In the genomic region with DNA sequence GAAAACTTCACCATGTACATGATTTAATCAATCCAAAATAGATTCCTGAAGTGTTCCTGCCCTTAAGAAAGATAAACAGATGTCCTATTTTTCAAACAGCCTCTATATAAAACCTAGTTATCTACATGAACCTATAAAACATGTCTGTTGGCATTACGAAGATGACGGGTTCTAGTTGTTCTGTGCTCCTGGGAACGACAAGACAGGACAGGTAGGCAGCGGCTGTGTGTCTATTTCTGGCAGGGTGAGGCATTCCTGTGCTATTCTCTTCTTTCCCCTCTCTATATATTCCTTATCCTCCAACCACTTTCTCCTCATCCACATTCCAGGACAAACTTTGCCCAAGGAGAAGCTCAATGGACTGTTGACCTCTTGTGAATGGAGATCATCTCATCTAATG, we compare ENCODE assay signal across 19 cellular contexts. TPM values are rescaled to one million over a fixed set of nuclear protein-coding genes. Genes with fewer than 3 reads are reported as not detected.
DNase-seq lines count a peak whose midpoint lies in the region; ATAC-seq and TF ChIP-seq lines count a peak whose summit lies in the region.
"Had no signal": no experiment of that assay in that cellular context is flagged by ENCODE, and none has a peak within 500 bp of the region (broad histone marks: within the 10 kb centered on the region; RNA-seq: fewer than 3 reads in every experiment).

No MANE protein-coding gene starts in this region.

- peak overlapping the region; percentile 53 for H3K27ac ChIP-seq in RWPE2 (ENCODE audit: poor library complexity, severe bottlenecking)

- peak; percentile 89 for ATAC-seq in RWPE2 (ENCODE audit: low read depth)
- peak; percentile 79 for ATAC-seq in esophagus mucosa
- ATAC-seq in activated CD4-positive, CD25-positive, alpha-beta regulatory T cell treated with anti-CD3 and anti-CD28 coated beads, Interleukin-2, amount 50 U/mL, for 24 hours: no peak

- H3K4me1 Mint-ChIP-seq in HFFc6 (ENCODE audit: low read depth) (peaks cover 42% of the 10 kb centered on the region), osteocyte (ENCODE audit: unreplicated experiment) (peaks cover 66% of the 10 kb centered on the region)

- H3K27me3 Mint-ChIP-seq in HFFc6 (ENCODE audit: insufficient read depth): no peaks in the 10 kb centered on the region; the same call in 1 of the 2 replicates
- H3K27me3 Mint-ChIP-seq in osteocyte (ENCODE audit: unreplicated experiment): no peaks in the 10 kb centered on the region

- H3K36me3 ChIP-seq in RWPE2 (ENCODE audit: low read depth): peaks cover 18% of the 10 kb centered on the region

- no peak for DNase-seq in HFFc6
- no peak for DNase-seq in RWPE2 (ENCODE audit: low spot score)
- no peak for DNase-seq in osteocyte (ENCODE audit: extremely low spot score, unreplicated experiment)
- no peak for DNase-seq in UCSD-AML1 (lab: John Stamatoyannopoulos, UW; ENCODE audit: unreplicated experiment)
- no peak for DNase-seq in dermis blood vessel endothelial cell
- DNase-seq: CD4-positive, CD25-positive, alpha-beta regulatory T cell; COR-L47; DMS79 treated with DMSO at 0.1 percent for 48 hours; Karpas-422; NCI-H1417; NCI-H1694 treated with DMSO at 0.1 percent for 48 hours; NCI-H2081 treated with DMSO at 0.1 percent for 48 hours; NCI-H2171 treated with DMSO at 0.1 percent for 48 hours; NCI-H446; NCI-H526; Right ventricle myocardium superior had no signal

- H3K27me3 ChIP-seq in RWPE2 (ENCODE audit: insufficient read depth, poor library complexity, severe bottlenecking): no peaks in the 10 kb centered on the region

- H3K36me3 Mint-ChIP-seq in HFFc6 (ENCODE audit: low read depth) (peaks cover 59% of the 10 kb centered on the region), osteocyte (ENCODE audit: unreplicated experiment) (peaks cover 12% of the 10 kb centered on the region)
- H3K36me3 Mint-ChIP-seq: CD4-positive, CD25-positive, alpha-beta regulatory T cell; IgD-negative memory B cell had no signal

- no peaks in the 10 kb centered on the region for H3K9me3 ChIP-seq in RWPE2 (ENCODE audit: severe bottlenecking)

- H3K27ac Mint-ChIP-seq in HFFc6: peak overlapping the region; percentile 3; the same call in 1 of the 2 replicates
- H3K27ac Mint-ChIP-seq in osteocyte (ENCODE audit: unreplicated experiment): peak overlapping the region; percentile 50
- H3K27ac Mint-ChIP-seq: CD4-positive, CD25-positive, alpha-beta regulatory T cell; IgD-negative memory B cell had no signal

- peaks cover 23% of the 10 kb centered on the region for H3K4me1 ChIP-seq in RWPE2 (ENCODE audit: insufficient read depth, poor library complexity, severe bottlenecking)

- TF ChIP-seq CTCF in HFFc6 (IDR thresholded peaks at IDR 0.05) (no peak), RWPE2 (IDR thresholded peaks at IDR 0.05; ENCODE audit: poor library complexity, severe bottlenecking) (no peak), osteocyte (IDR thresholded peaks at IDR 0.05) (no peak)

- H3K9me3 Mint-ChIP-seq in HFFc6: peaks cover 16% of the 10 kb centered on the region
- H3K9me3 Mint-ChIP-seq in osteocyte (ENCODE audit: unreplicated experiment): peaks cover 5% of the 10 kb centered on the region

- H3K4me3 ChIP-seq in RWPE2 (ENCODE audit: severe bottlenecking): no peak overlapping the region

- H3K4me3 Mint-ChIP-seq in HFFc6 (no peak overlapping the region), osteocyte (ENCODE audit: unreplicated experiment) (no peak overlapping the region)
- H3K4me3 Mint-ChIP-seq: CD4-positive, CD25-positive, alpha-beta regulatory T cell; IgD-negative memory B cell had no signal

RNA-seq across cellular contexts. Expression of gene FAT1, which starts 6.1 kb away (rescaled TPM):
- total RNA-seq in HFFc6 (2021; fragmentation: NEBNext Ultra II Directional; extraction: Animal tissue kit (Norgen Biotek cat#: 25700)): 100 to 1,000 TPM; 238 to 483 (median 287) TPM
- total RNA-seq in esophagus mucosa (86.4 TPM), osteocyte (395 and 408 TPM in 2 replicates), dermis blood vessel endothelial cell (2.8 and 16.0 TPM in 2 replicates)
- total RNA-seq: CD4-positive, CD25-positive, alpha-beta regulatory T cell had no signal

Comparison
In these comparisons a context has a peak if more than half of its experiments do, and no peak if none do; other contexts are left out.
1. ATAC-seq: peak in RWPE2 (single experiment) and esophagus mucosa (single experiment); none in activated CD4-positive, CD25-positive, alpha-beta regulatory T cell treated with anti-CD3 and anti-CD28 coated beads, Interleukin-2, amount 50 U/mL, for 24 hours (0 of 2).